In genomic region chr5:32791536-32792240, GRCh38 we compare ENCODE assay signal across 25 cellular contexts.
"Had no signal": no experiment of that assay in that cellular context is flagged by ENCODE, and none has a peak within 500 bp of the region (broad histone marks: within the 10 kb centered on the region; RNA-seq: fewer than 3 reads in every experiment).

No MANE protein-coding gene starts in this region.

- H3K4me1 Mint-ChIP-seq: activated CD4-positive, alpha-beta memory T cell treated with anti-CD3 and anti-CD28 coated beads, Interleukin-2, amount 10 ng/mL, durations not matched to agents 7 days and 5 days; activated naive CD4-positive, alpha-beta T cell treated with anti-CD3 and anti-CD28 coated beads, Interleukin-2, amount 50 U/mL, for 24 hours; nephron had no signal

- DNase-seq: activated CD4-positive, alpha-beta memory T cell treated with anti-CD3 and anti-CD28 coated beads, Interleukin-2, amount 10 ng/mL, durations not matched to agents 7 days and 5 days; activated effector memory CD4-positive, alpha-beta T cell treated with anti-CD3 and anti-CD28 coated beads, Interleukin-2, amount 50 U/mL, for 16 hours; activated T-cell treated with anti-CD3 and anti-CD28 coated beads, Interleukin-2, amount 50 U/mL, for 48 hours; amniotic stem cell; body of pancreas; central memory CD4-positive, alpha-beta T cell; foreskin keratinocyte; glutamatergic neuron; hypothalamus; kidney glomerular epithelial cell; occipital lobe; stimulated activated CD4-positive, alpha-beta T cell treated with anti-CD3 and anti-CD28 coated beads, Interleukin-4, amount 100 ng/mL, for 4 hours; stimulated activated CD8-positive, alpha-beta memory T cell treated with anti-CD3 and anti-CD28 coated beads, Interleukin-4, amount 100 ng/mL, for 48 hours; stimulated activated naive CD8-positive, alpha-beta T cell treated with anti-CD3 and anti-CD28 coated beads, Interleukin-15, Interleukin-2, amounts not matched to agents 100 U/mL and 50 U/mL, for 24 hours; T-helper 1 cell; T1000; trophoblast cell had no signal

- H3K27ac Mint-ChIP-seq: activated CD4-positive, alpha-beta memory T cell treated with anti-CD3 and anti-CD28 coated beads, Interleukin-2, amount 10 ng/mL, durations not matched to agents 7 days and 5 days; activated naive CD4-positive, alpha-beta T cell treated with anti-CD3 and anti-CD28 coated beads, Interleukin-2, amount 50 U/mL, for 24 hours; nephron; progenitor cell of endocrine pancreas had no signal

- H3K4me3 ChIP-seq: body of pancreas, coronary artery, right atrium auricular region, smooth muscle cell, suprapubic skin had no signal

- H3K4me1 ChIP-seq: body of pancreas, right atrium auricular region, suprapubic skin had no signal

- H3K27me3 ChIP-seq: body of pancreas, right atrium auricular region, suprapubic skin had no signal

- H3K36me3 ChIP-seq: right atrium auricular region, suprapubic skin had no signal

- ATAC-seq: body of pancreas; esophagus mucosa; foreskin keratinocyte; stimulated activated naive CD8-positive, alpha-beta T cell treated with anti-CD3 and anti-CD28 coated beads, Interleukin-15, Interleukin-2, amounts not matched to agents 100 U/mL and 50 U/mL, for 24 hours had no signal

- H3K27me3 Mint-ChIP-seq: activated CD4-positive, alpha-beta memory T cell treated with anti-CD3 and anti-CD28 coated beads, Interleukin-2, amount 10 ng/mL, durations not matched to agents 7 days and 5 days had no signal

- H3K4me3 Mint-ChIP-seq: activated CD4-positive, alpha-beta memory T cell treated with anti-CD3 and anti-CD28 coated beads, Interleukin-2, amount 10 ng/mL, durations not matched to agents 7 days and 5 days; activated naive CD4-positive, alpha-beta T cell treated with anti-CD3 and anti-CD28 coated beads, Interleukin-2, amount 50 U/mL, for 24 hours; nephron had no signal

- H3K36me3 Mint-ChIP-seq: activated naive CD4-positive, alpha-beta T cell treated with anti-CD3 and anti-CD28 coated beads, Interleukin-2, amount 50 U/mL, for 24 hours had no signal

- H3K27ac ChIP-seq: body of pancreas, coronary artery, foreskin keratinocyte, right atrium auricular region, suprapubic skin had no signal
